ENCODE assay signal across 8 cellular contexts in genomic region chr14:37985826-37986470, GRCh38.
A peak's percentile ranks its signal among the peaks of the same experiment; 100 is the strongest.
DNase-seq lines count a peak whose midpoint lies in the region; ATAC-seq and TF ChIP-seq lines count a peak whose summit lies in the region.

No MANE protein-coding gene starts in this region.

- ATAC-seq in GM21529 (IDR thresholded peaks at IDR 0.05; ENCODE audit: unreplicated experiment): no peak

- H3K4me3 ChIP-seq in A673 (ENCODE audit: low read depth, low read length, poor library complexity, severe bottlenecking): no peak overlapping the region
- H3K4me3 ChIP-seq in epithelial cell of proximal tubule (ENCODE audit: low read depth, low read length): no peak overlapping the region
- no peak overlapping the region for H3K4me3 ChIP-seq in neural progenitor cell

- DNase-seq in A673 (ENCODE audit: low spot score) (peak; percentile 77), NCI-H2029 treated with DMSO at 0.1 percent for 48 hours (lab: John Stamatoyannopoulos, UW) (peak; percentile 54), epithelial cell of proximal tubule (ENCODE audit: low read depth) (peak; percentile 4), neural progenitor cell (ENCODE audit: low spot score) (peak; percentile 72), type B pancreatic cell (ENCODE audit: extremely low spot score, unreplicated experiment) (no peak)
- DNase-seq in activated CD4-positive, alpha-beta T cell treated with anti-CD3 and anti-CD28 coated beads, Interleukin-2, amount 50 U/mL, for 48 hours: peak; percentile 40 to 58

- TF ChIP-seq CTCF in A673 (conservative IDR thresholded peaks at IDR 0.05; ENCODE audit: low read depth, low read length) (peak; percentile 84), GM12873 (IDR thresholded peaks at IDR 0.05; ENCODE audit: insufficient read depth, low read depth, low read length, missing control alignments) (peak; percentile 85), epithelial cell of proximal tubule (conservative IDR thresholded peaks at IDR 0.05; ENCODE audit: low read depth, low read length) (peak; percentile 83), neural progenitor cell (IDR thresholded peaks at IDR 0.05) (peak; percentile 82), type B pancreatic cell (conservative IDR thresholded peaks at IDR 0.05) (peak; percentile 88)

- CTCF ChIA-PET in A673 (lab: Charles Lee): interaction anchor here (0.7 kb wide), 1 partner anchor 121 kb away, joined by 3 read pairs; no protein-coding TSS in a partner anchor

- H3K36me3 Mint-ChIP-seq in neural progenitor cell: no peaks in the 10 kb centered on the region
- no peaks in the 10 kb centered on the region for H3K36me3 Mint-ChIP-seq in type B pancreatic cell

- H3K27me3 Mint-ChIP-seq in neural progenitor cell (ENCODE audit: insufficient read depth, low read depth) (no peaks in the 10 kb centered on the region), type B pancreatic cell (no peaks in the 10 kb centered on the region)

- no peaks in the 10 kb centered on the region for H3F3A ChIP-seq in neural progenitor cell (ENCODE audit: low read depth)

- no peaks in the 10 kb centered on the region for H3K79me2 ChIP-seq in neural progenitor cell (ENCODE audit: low read depth)

- H3K4me1 ChIP-seq in A673 (ENCODE audit: insufficient read depth, low read length, poor library complexity, severe bottlenecking): no peaks in the 10 kb centered on the region
- H3K4me1 ChIP-seq in neural progenitor cell: no peaks in the 10 kb centered on the region

- H3K36me3 ChIP-seq in A673 (ENCODE audit: insufficient read depth, low read length, poor library complexity, severe bottlenecking) (no peaks in the 10 kb centered on the region), neural progenitor cell (no peaks in the 10 kb centered on the region)

- H3K27ac Mint-ChIP-seq in neural progenitor cell (no peak overlapping the region), type B pancreatic cell (no peak overlapping the region)

- H3K27ac ChIP-seq in A673 (ENCODE audit: low read depth, low read length, poor library complexity, severe bottlenecking) (no peak overlapping the region), neural progenitor cell (no peak overlapping the region)

- H3K9me3 ChIP-seq in A673 (ENCODE audit: low read depth, low read length, poor library complexity, severe bottlenecking): peaks cover 12% of the 10 kb centered on the region
- no peaks in the 10 kb centered on the region for H3K9me3 ChIP-seq in neural progenitor cell (ENCODE audit: low read depth)

- H3K4me3 Mint-ChIP-seq in neural progenitor cell (no peak overlapping the region), type B pancreatic cell (no peak overlapping the region)

- no peaks in the 10 kb centered on the region for H4K20me1 ChIP-seq in neural progenitor cell (ENCODE audit: low read depth)

- intact Hi-C loops in A673 (cut with micrococcal nuclease; ENCODE audit: unreplicated experiment): loop anchor here (2.0 to 10.0 kb wide), 3 partner anchors 211 to 879 kb away; no protein-coding TSS in a partner anchor

- POLR2A ChIA-PET in A673 (lab: Charles Lee; ENCODE audit: low non-redundant PET): no interaction called here

- H2AFZ ChIP-seq in neural progenitor cell (replicated peaks): no peak overlapping the region

- H3K9ac ChIP-seq in neural progenitor cell: no peak overlapping the region

- H3K9me3 Mint-ChIP-seq in neural progenitor cell (peaks cover 6% of the 10 kb centered on the region), type B pancreatic cell (peaks cover 11% of the 10 kb centered on the region)

- no peak overlapping the region for H3K4me2 ChIP-seq in neural progenitor cell

- H3K27me3 ChIP-seq in A673 (replicated peaks; ENCODE audit: insufficient read depth, low read depth, low read length, poor library complexity) (no peaks in the 10 kb centered on the region), neural progenitor cell (no peaks in the 10 kb centered on the region)

- no TSS peak for BruUV-seq in A673 (replicated peaks; lab: Mats Ljungman, UMichigan)

- H3K4me1 Mint-ChIP-seq in neural progenitor cell (no peaks in the 10 kb centered on the region), type B pancreatic cell (ENCODE audit: unreplicated experiment) (no peaks in the 10 kb centered on the region)
